ENCODE assay signal across 18 cellular contexts in genomic region chr17:44262654-44263225, GRCh38. TPM values are rescaled to one million over a fixed set of nuclear protein-coding genes. Genes with fewer than 3 reads are reported as not detected.
DNase-seq lines count a peak whose midpoint lies in the region; ATAC-seq, FAIRE-seq and TF ChIP-seq lines count a peak whose summit lies in the region.
"Had no signal": no experiment of that assay in that cellular context is flagged by ENCODE, and none has a peak within 500 bp of the region (broad histone marks: within the 10 kb centered on the region; RNA-seq: fewer than 3 reads in every experiment).

No MANE protein-coding gene starts in this region.

- peaks cover 7% of the 10 kb centered on the region for H3K9me1 ChIP-seq in K562 (ENCODE audit: control insufficient read depth, insufficient read depth, low read length)

- no peaks in the 10 kb centered on the region for H3K4me1 Mint-ChIP-seq in activated naive CD8-positive, alpha-beta T cell treated with anti-CD3 and anti-CD28 coated beads for 36 hours
- H3K4me1 Mint-ChIP-seq in activated naive CD8-positive, alpha-beta T cell treated with anti-CD3 and anti-CD28 coated beads, Interleukin-2, amount 50 U/mL, for 24 hours = no peaks in the 10 kb centered on the region
- no peaks in the 10 kb centered on the region for H3K4me1 Mint-ChIP-seq in activated CD8-positive, alpha-beta memory T cell treated with anti-CD3 and anti-CD28 coated beads, Interleukin-2, amount 10 ng/mL, durations not matched to agents 7 days and 5 days
- H3K4me1 Mint-ChIP-seq: GM23338 had no signal

- peaks cover 29 to 60% of the 10 kb centered on the region in 2 experiments; a peak in 4 of 5 replicates for H3K4me1 ChIP-seq in K562 (replicated peaks in 1 of 2; ENCODE audit: control insufficient read depth in 2 of 2, insufficient read depth in 2 of 2, low read length in 2 of 2)
- H3K4me1 ChIP-seq: A549 had no signal

- intact Hi-C loops in K562 (cut with micrococcal nuclease) = no loop called here

- no peaks in the 10 kb centered on the region for H3K36me3 ChIP-seq in K562 (ENCODE audit: control insufficient read depth, insufficient read depth, low read length)
- H3K36me3 ChIP-seq: BLaER1 had no signal

- no peak overlapping the region for H3K9ac ChIP-seq in K562 (ENCODE audit: insufficient read depth in 1 of 2, low read depth in 2 of 2, low read length in 2 of 2)
- H3K9ac ChIP-seq: BLaER1 had no signal

- DNase-seq in activated naive CD8-positive, alpha-beta T cell treated with anti-CD3 and anti-CD28 coated beads for 36 hours = no peak
- no peak for DNase-seq in activated naive CD8-positive, alpha-beta T cell treated with anti-CD3 and anti-CD28 coated beads, Interleukin-2, amount 50 U/mL, for 24 hours
- DNase-seq in K562 (ENCODE audit: extremely low read depth in 1 of 4, low spot score in 3 of 4) = no peak
- DNase-seq in epidermal melanocyte (ENCODE audit: insufficient read length, low spot score) = peak; percentile 3
- no peak for DNase-seq in NCI-H82 (lab: John Stamatoyannopoulos, UW)
- DNase-seq in activated CD8-positive, alpha-beta memory T cell treated with anti-CD3 and anti-CD28 coated beads, Interleukin-2, amount 10 ng/mL, durations not matched to agents 7 days and 5 days = no peak
- DNase-seq: Calu3; CD8-positive, alpha-beta T cell; DMS79 treated with DMSO at 0.1 percent for 48 hours; GF-D8; H7; HFFc6 had no signal

- no peaks in the 10 kb centered on the region for H3K36me3 Mint-ChIP-seq in activated naive CD8-positive, alpha-beta T cell treated with anti-CD3 and anti-CD28 coated beads for 36 hours
- no peaks in the 10 kb centered on the region for H3K36me3 Mint-ChIP-seq in activated naive CD8-positive, alpha-beta T cell treated with anti-CD3 and anti-CD28 coated beads, Interleukin-2, amount 50 U/mL, for 24 hours (ENCODE audit: low read depth)
- H3K36me3 Mint-ChIP-seq in activated CD8-positive, alpha-beta memory T cell treated with anti-CD3 and anti-CD28 coated beads, Interleukin-2, amount 10 ng/mL, durations not matched to agents 7 days and 5 days = no peaks in the 10 kb centered on the region
- H3K36me3 Mint-ChIP-seq: CD8-positive, alpha-beta T cell had no signal

- H2AFZ ChIP-seq in K562 (ENCODE audit: low read depth, low read length) = no peak overlapping the region
- H2AFZ ChIP-seq: GM23338 had no signal

- in situ Hi-C loops in K562 (cut with MboI) = no loop called here

- no peak for TF ChIP-seq EP300 in K562 (IDR thresholded peaks at IDR 0.05; ENCODE audit: low read length)

- H3K27me3 Mint-ChIP-seq in activated naive CD8-positive, alpha-beta T cell treated with anti-CD3 and anti-CD28 coated beads for 36 hours = no peaks in the 10 kb centered on the region
- no peaks in the 10 kb centered on the region for H3K27me3 Mint-ChIP-seq in activated naive CD8-positive, alpha-beta T cell treated with anti-CD3 and anti-CD28 coated beads, Interleukin-2, amount 50 U/mL, for 24 hours
- H3K27me3 Mint-ChIP-seq in activated CD8-positive, alpha-beta memory T cell treated with anti-CD3 and anti-CD28 coated beads, Interleukin-2, amount 10 ng/mL, durations not matched to agents 7 days and 5 days = no peaks in the 10 kb centered on the region

- H3K4me3 Mint-ChIP-seq in activated naive CD8-positive, alpha-beta T cell treated with anti-CD3 and anti-CD28 coated beads for 36 hours = no peak overlapping the region
- no peak overlapping the region for H3K4me3 Mint-ChIP-seq in activated naive CD8-positive, alpha-beta T cell treated with anti-CD3 and anti-CD28 coated beads, Interleukin-2, amount 50 U/mL, for 24 hours
- H3K4me3 Mint-ChIP-seq in activated CD8-positive, alpha-beta memory T cell treated with anti-CD3 and anti-CD28 coated beads, Interleukin-2, amount 10 ng/mL, durations not matched to agents 7 days and 5 days = no peak overlapping the region
- H3K4me3 Mint-ChIP-seq: CD8-positive, alpha-beta T cell; GM23338; HFFc6 had no signal

- no peaks in the 10 kb centered on the region for H3K27me3 ChIP-seq in K562 (ENCODE audit: control insufficient read depth in 2 of 2, insufficient read depth in 2 of 2, low read length in 2 of 2)
- H3K27me3 ChIP-seq: BLaER1 had no signal

- POLR2A ChIA-PET in K562 (lab: Yijun Ruan, JAX) = no interaction called here

- no peak for TF ChIP-seq RAD21 in K562 (CRISPR knock-in tag; conservative IDR thresholded peaks at IDR 0.05 in 1 of 2, IDR thresholded peaks at IDR 0.05 in 1 of 2)

- no peak overlapping the region for H3K4me2 ChIP-seq in K562 (ENCODE audit: insufficient read depth, low read length)
- H3K4me2 ChIP-seq: A549, BLaER1, GM23338 had no signal

- TF ChIP-seq POLR2A in K562 (conservative IDR thresholded peaks at IDR 0.05) = no peak

- H3K9me3 Mint-ChIP-seq in activated naive CD8-positive, alpha-beta T cell treated with anti-CD3 and anti-CD28 coated beads for 36 hours = no peaks in the 10 kb centered on the region
- H3K9me3 Mint-ChIP-seq in activated naive CD8-positive, alpha-beta T cell treated with anti-CD3 and anti-CD28 coated beads, Interleukin-2, amount 50 U/mL, for 24 hours = no peaks in the 10 kb centered on the region
- no peaks in the 10 kb centered on the region for H3K9me3 Mint-ChIP-seq in activated CD8-positive, alpha-beta memory T cell treated with anti-CD3 and anti-CD28 coated beads, Interleukin-2, amount 10 ng/mL, durations not matched to agents 7 days and 5 days (ENCODE audit: low read depth)
- H3K9me3 Mint-ChIP-seq: CD8-positive, alpha-beta T cell; GM23338; HFFc6 had no signal

- BruUV-seq in K562 (replicated peaks; lab: Mats Ljungman, UMichigan) = no TSS peak

- no peaks in the 10 kb centered on the region for H3K9me3 ChIP-seq in K562 (replicated peaks; ENCODE audit: control insufficient read depth, insufficient read depth, low read depth, low read length)
- H3K9me3 ChIP-seq: A549, BLaER1 had no signal

- TF ChIP-seq CTCF in K562 (IDR thresholded peaks at IDR 0.05 in 2 of 3, conservative IDR thresholded peaks at IDR 0.05 in 1 of 3; ENCODE audit: insufficient read depth in 2 of 3, low read depth in 1 of 3, low read length in 3 of 3) = no peak

- H3K4me3 ChIP-seq in K562 = no peak overlapping the region
- H3K4me3 ChIP-seq: A549, BLaER1, GM23338 had no signal

- H3K27ac ChIP-seq in K562 (ENCODE audit: extremely low read depth, low read depth, low read length) = no peak overlapping the region
- H3K27ac ChIP-seq: 22Rv1, A549, BLaER1 had no signal

- peak overlapping the region; percentile 3 for H3K27ac Mint-ChIP-seq in activated naive CD8-positive, alpha-beta T cell treated with anti-CD3 and anti-CD28 coated beads for 36 hours
- H3K27ac Mint-ChIP-seq in activated naive CD8-positive, alpha-beta T cell treated with anti-CD3 and anti-CD28 coated beads, Interleukin-2, amount 50 U/mL, for 24 hours = no peak overlapping the region
- no peak overlapping the region for H3K27ac Mint-ChIP-seq in activated CD8-positive, alpha-beta memory T cell treated with anti-CD3 and anti-CD28 coated beads, Interleukin-2, amount 10 ng/mL, durations not matched to agents 7 days and 5 days
- H3K27ac Mint-ChIP-seq: CD8-positive, alpha-beta T cell; GM23338; HFFc6 had no signal

- CTCF ChIA-PET in K562 (lab: Yijun Ruan, JAX; ENCODE audit: low intra/inter-chr PET ratio) = no interaction called here
- CTCF ChIA-PET in activated CD8-positive, alpha-beta memory T cell treated with anti-CD3 and anti-CD28 coated beads, Interleukin-2, amount 10 ng/mL, durations not matched to agents 7 days and 5 days (lab: Charles Lee) = no interaction called here

- no peak for ATAC-seq in activated naive CD8-positive, alpha-beta T cell treated with anti-CD3 and anti-CD28 coated beads, Interleukin-2, amount 50 U/mL, for 24 hours
- no peak for ATAC-seq in K562
- no peak for ATAC-seq in activated CD8-positive, alpha-beta memory T cell treated with anti-CD3 and anti-CD28 coated beads, Interleukin-2, amount 10 ng/mL, durations not matched to agents 7 days and 5 days
- ATAC-seq: A549; CD8-positive, alpha-beta T cell; GM23338; HCT116 had no signal

- H4K20me1 ChIP-seq in K562 (replicated peaks; ENCODE audit: control insufficient read depth, insufficient read depth, low read length) = peaks cover 15% of the 10 kb centered on the region; the same call in 1 of the 2 replicates
- H4K20me1 ChIP-seq: BLaER1 had no signal

- WGBS in K562 (ENCODE audit: insufficient coverage, low coverage, missing lambda C conversion rate) = 13% methylated on average over 6 of the region's 11 CpGs

- FAIRE-seq in K562 (lab: Jason Lieb, UNC) = no peak
- FAIRE-seq: A549, HTR-8/SVneo had no signal

- H3K79me2 ChIP-seq in K562 (ENCODE audit: control insufficient read depth, insufficient read depth, low read length) = no peaks in the 10 kb centered on the region

RNA-seq across cellular contexts. Expression of gene SLC4A1, which starts 5.2 kb away (rescaled TPM):
- not detected for total RNA-seq in activated naive CD8-positive, alpha-beta T cell treated with anti-CD3 and anti-CD28 coated beads for 36 hours
- total RNA-seq in K562 (2011; cell fraction: chromatin; rRNA removed; ENCODE audit: low replicate concordance) = 2.0 and 2.5 TPM in 2 replicates
- 3.3 and 4.1 TPM in 2 replicates for total RNA-seq in K562 (2011; cell fraction: nucleolus; rRNA removed)
- 2.4 and 4.0 TPM in 2 replicates for total RNA-seq in K562 (2011; cell fraction: nucleoplasm; rRNA removed)
- total RNA-seq in K562 (2014; rRNA removed) (0.53 and 1.00 TPM in 2 replicates), K562 (2014; rRNA removed; fragmentation: Illumina TruSeq; extraction: Trizol) (0.25 and 0.32 TPM in 2 replicates), K562 (2015; rRNA removed; fragmentation: Illumina TruSeq; extraction: Trizol) (0.14 and 0.19 TPM in 2 replicates), K562 (2021) (0.81 and 0.84 TPM in 2 replicates)
- polyA plus RNA-seq in K562 (2011; rRNA removed) (0.71 and 0.80 TPM in 2 replicates), K562 (2014; fragmentation: Illumina TruSeq; extraction: Trizol) (0.61 and 0.88 TPM in 2 replicates), K562 (2014; fragmentation: Nextera tagmentation; extraction: Ambion mirVana) (under 1 TPM; 0.22 to 0.37 TPM), K562 (2014; rRNA removed) (0.53 and 0.57 TPM in 2 replicates)
- polyA plus RNA-seq in K562 (2011; cell fraction: cytosol; rRNA removed) = 0.68 and 1.3 TPM in 2 replicates
- 0.21 and 1.1 TPM in 2 replicates for polyA plus RNA-seq in K562 (2011; cell fraction: nucleus; rRNA removed)
- polyA plus RNA-seq in K562 (2012) = 0.65 and 3.0 TPM in 2 replicates
- 0.45 and 0.98 TPM in 2 replicates for polyA minus RNA-seq in K562 (2011; rRNA and poly(A)+ RNA removed)
- polyA minus RNA-seq in K562 (2011; cell fraction: cytosol; rRNA and poly(A)+ RNA removed) = 0.46 and 0.67 TPM in 2 replicates
- polyA minus RNA-seq in K562 (2011; cell fraction: nucleus; rRNA and poly(A)+ RNA removed) = 0.11 and 0.40 TPM in 2 replicates
- total RNA-seq in activated CD8-positive, alpha-beta memory T cell treated with anti-CD3 and anti-CD28 coated beads, Interleukin-2, amount 10 ng/mL, durations not matched to agents 7 days and 5 days = not detected
- total RNA-seq: Calu3; CD8-positive, alpha-beta T cell; GM23338; HFFc6 had no signal
- polyA plus RNA-seq: A549, GM23338 had no signal

RNA-seq across cellular contexts. Expression of gene UBTF, which starts 43.3 kb away (rescaled TPM):
- 100 to 1,000 TPM; 158 to 169 TPM for total RNA-seq in activated naive CD8-positive, alpha-beta T cell treated with anti-CD3 and anti-CD28 coated beads for 36 hours
- total RNA-seq in K562 (2011; cell fraction: chromatin; rRNA removed; ENCODE audit: low replicate concordance) = 89.5 and 158 TPM in 2 replicates
- 66.7 and 67.4 TPM in 2 replicates for total RNA-seq in K562 (2011; cell fraction: nucleolus; rRNA removed)
- total RNA-seq in K562 (2011; cell fraction: nucleoplasm; rRNA removed) = 88.9 and 94.8 TPM in 2 replicates
- total RNA-seq in K562 (2014; rRNA removed) = 107 and 113 TPM in 2 replicates
- total RNA-seq in K562 (2014; rRNA removed; fragmentation: Illumina TruSeq; extraction: Trizol) = 50.3 and 53.8 TPM in 2 replicates
- total RNA-seq in K562 (2015; rRNA removed; fragmentation: Illumina TruSeq; extraction: Trizol) = 85.8 and 86.3 TPM in 2 replicates
- 90.1 and 93.9 TPM in 2 replicates for total RNA-seq in K562 (2021)
- polyA plus RNA-seq in K562 (2011; rRNA removed) = 28.5 and 31.4 TPM in 2 replicates
- 15.1 and 15.4 TPM in 2 replicates for polyA plus RNA-seq in K562 (2011; cell fraction: cytosol; rRNA removed)
- 56.9 and 86.7 TPM in 2 replicates for polyA plus RNA-seq in K562 (2011; cell fraction: nucleus; rRNA removed)
- polyA plus RNA-seq in K562 (2012) = 61.3 and 68.3 TPM in 2 replicates
- polyA plus RNA-seq in K562 (2014; fragmentation: Illumina TruSeq; extraction: Trizol) = 96.5 and 110 TPM in 2 replicates
- 1 to 10 TPM; 1.2 to 1.5 TPM for polyA plus RNA-seq in K562 (2014; fragmentation: Nextera tagmentation; extraction: Ambion mirVana)
- polyA plus RNA-seq in K562 (2014; rRNA removed) = 75.8 and 83.6 TPM in 2 replicates
- polyA minus RNA-seq in K562 (2011; rRNA and poly(A)+ RNA removed) = 30.2 and 35.1 TPM in 2 replicates
- polyA minus RNA-seq in K562 (2011; cell fraction: cytosol; rRNA and poly(A)+ RNA removed) = 21.8 and 22.2 TPM in 2 replicates
- 34.5 and 53.5 TPM in 2 replicates for polyA minus RNA-seq in K562 (2011; cell fraction: nucleus; rRNA and poly(A)+ RNA removed)
- 100 to 1,000 TPM; 128 to 158 TPM for total RNA-seq in activated CD8-positive, alpha-beta memory T cell treated with anti-CD3 and anti-CD28 coated beads, Interleukin-2, amount 10 ng/mL, durations not matched to agents 7 days and 5 days

RNA-seq across cellular contexts. Expression of gene RUNDC3A, which starts 45.7 kb away (rescaled TPM):
- under 1 TPM; 0.08 to 0.16 TPM for total RNA-seq in activated naive CD8-positive, alpha-beta T cell treated with anti-CD3 and anti-CD28 coated beads for 36 hours
- 0.23 TPM in 1 of 2 replicates, not detected in the other for total RNA-seq in K562 (2011; cell fraction: chromatin; rRNA removed; ENCODE audit: low replicate concordance)
- total RNA-seq in K562 (2011; cell fraction: nucleolus; rRNA removed) = 0.17 TPM in 1 of 2 replicates, not detected in the other
- total RNA-seq in K562 (2011; cell fraction: nucleoplasm; rRNA removed) = not detected in 2 replicates
- total RNA-seq in K562 (2014; rRNA removed) (not detected in 2 replicates), K562 (2014; rRNA removed; fragmentation: Illumina TruSeq; extraction: Trizol) (not detected in 2 replicates), K562 (2015; rRNA removed; fragmentation: Illumina TruSeq; extraction: Trizol) (not detected in 2 replicates), K562 (2021) (not detected in 2 replicates)
- polyA plus RNA-seq in K562 (2011; rRNA removed) (0.05 TPM in 1 of 2 replicates, not detected in the other), K562 (2014; fragmentation: Illumina TruSeq; extraction: Trizol) (not detected in 2 replicates), K562 (2014; fragmentation: Nextera tagmentation; extraction: Ambion mirVana) (not detected), K562 (2014; rRNA removed) (not detected in 2 replicates)
- 0.07 and 0.49 TPM in 2 replicates for polyA plus RNA-seq in K562 (2011; cell fraction: cytosol; rRNA removed)
- 0.11 and 0.24 TPM in 2 replicates for polyA plus RNA-seq in K562 (2011; cell fraction: nucleus; rRNA removed)
- 0.10 and 0.36 TPM in 2 replicates for polyA plus RNA-seq in K562 (2012)
- 0.32 TPM in 1 of 2 replicates, not detected in the other for polyA minus RNA-seq in K562 (2011; rRNA and poly(A)+ RNA removed)
- not detected in 2 replicates for polyA minus RNA-seq in K562 (2011; cell fraction: cytosol; rRNA and poly(A)+ RNA removed)
- not detected in 2 replicates for polyA minus RNA-seq in K562 (2011; cell fraction: nucleus; rRNA and poly(A)+ RNA removed)
- total RNA-seq in activated CD8-positive, alpha-beta memory T cell treated with anti-CD3 and anti-CD28 coated beads, Interleukin-2, amount 10 ng/mL, durations not matched to agents 7 days and 5 days = under 1 TPM in 1 of 2 experiments, not detected in 1; 0.18 TPM
